Comparison of ENCODE assay signal across 25 cellular contexts in genomic region chr20:4246428-4246827, GRCh38. TPM values are rescaled to one million over a fixed set of nuclear protein-coding genes. Genes with fewer than 3 reads are reported as not detected.
DNase-seq lines count a peak whose midpoint lies in the region; ATAC-seq, FAIRE-seq and TF ChIP-seq lines count a peak whose summit lies in the region.
"Had no signal": no experiment of that assay in that cellular context is flagged by ENCODE, and none has a peak within 500 bp of the region (broad histone marks: within the 10 kb centered on the region; RNA-seq: fewer than 3 reads in every experiment).

No MANE protein-coding gene starts in this region.

- no TSS peak for BruUV-seq in K562 (replicated peaks; lab: Mats Ljungman, UMichigan)

- H3K4me3 Mint-ChIP-seq in neural crest cell = peak overlapping the region; percentile 13
- no peak overlapping the region for H3K4me3 Mint-ChIP-seq in T-helper 17 cell

- peaks cover 36% of the 10 kb centered on the region for H3K4me1 Mint-ChIP-seq in neural crest cell
- peaks cover 10% of the 10 kb centered on the region for H3K4me1 Mint-ChIP-seq in T-helper 17 cell

- no peak for TF ChIP-seq RAD21 in SK-N-SH (IDR thresholded peaks at IDR 0.05; ENCODE audit: low read length)
- TF ChIP-seq RAD21 in K562 (CRISPR knock-in tag; conservative IDR thresholded peaks at IDR 0.05 in 1 of 2, IDR thresholded peaks at IDR 0.05 in 1 of 2) = no peak

- TF ChIP-seq EP300 in SK-N-SH (IDR thresholded peaks at IDR 0.05; ENCODE audit: borderline replicate concordance in 1 of 2, low read depth in 1 of 2, low read length in 1 of 2) = no peak
- TF ChIP-seq EP300 in K562 (IDR thresholded peaks at IDR 0.05; ENCODE audit: low read length) = no peak

- no peaks in the 10 kb centered on the region for H3K9me1 ChIP-seq in K562 (ENCODE audit: control insufficient read depth, insufficient read depth, low read length)

- H4K20me1 ChIP-seq in SK-N-SH (ENCODE audit: insufficient read depth) (no peaks in the 10 kb centered on the region), K562 (replicated peaks; ENCODE audit: control insufficient read depth, insufficient read depth, low read length) (no peaks in the 10 kb centered on the region)

- TF ChIP-seq POLR2A in K562 (conservative IDR thresholded peaks at IDR 0.05) = no peak

- FAIRE-seq in K562 (lab: Jason Lieb, UNC) = no peak
- FAIRE-seq: GM18507 had no signal

- H3K9ac ChIP-seq in SK-N-SH (no peak overlapping the region), K562 (ENCODE audit: insufficient read depth in 1 of 2, low read depth in 2 of 2, low read length in 2 of 2) (no peak overlapping the region)
- H3K9ac ChIP-seq: GM23248 had no signal

- no peaks in the 10 kb centered on the region for H3K36me3 Mint-ChIP-seq in neural crest cell (ENCODE audit: low read depth)
- peaks cover 10% of the 10 kb centered on the region for H3K36me3 Mint-ChIP-seq in T-helper 17 cell (ENCODE audit: low read depth)

- peaks cover 85% of the 10 kb centered on the region for H3K27me3 Mint-ChIP-seq in neural crest cell (ENCODE audit: low read depth)
- peaks cover 87% of the 10 kb centered on the region for H3K27me3 Mint-ChIP-seq in T-helper 17 cell

- CTCF ChIA-PET in SK-N-SH (lab: Yijun Ruan, JAX) = no interaction called here
- CTCF ChIA-PET in K562 (lab: Yijun Ruan, JAX; ENCODE audit: low intra/inter-chr PET ratio) = no interaction called here

- H3K9me3 Mint-ChIP-seq in neural crest cell = no peaks in the 10 kb centered on the region

- H3K36me3 ChIP-seq in SK-N-SH (replicated peaks in 1 of 2; ENCODE audit: control insufficient read depth in 1 of 2, insufficient read depth in 2 of 2, low read length in 1 of 2) = no peaks in the 10 kb centered on the region
- H3K36me3 ChIP-seq in K562 (ENCODE audit: control insufficient read depth, insufficient read depth, low read length) = no peaks in the 10 kb centered on the region
- H3K36me3 ChIP-seq: MG63 had no signal

- H3K79me2 ChIP-seq in SK-N-SH (ENCODE audit: insufficient read depth) (0 out of 2 replicates have a peak, but pooled peaks cover 3% of the 10 kb centered on the region), K562 (ENCODE audit: control insufficient read depth, insufficient read depth, low read length) (no peaks in the 10 kb centered on the region)

- TF ChIP-seq CTCF in SK-N-SH (IDR thresholded peaks at IDR 0.05) (no peak), K562 (IDR thresholded peaks at IDR 0.05 in 2 of 3, conservative IDR thresholded peaks at IDR 0.05 in 1 of 3; ENCODE audit: insufficient read depth in 2 of 3, low read depth in 1 of 3, low read length in 3 of 3) (no peak), neural crest cell (conservative IDR thresholded peaks at IDR 0.05) (no peak)

- in situ Hi-C loops in K562 (cut with MboI) = no loop called here

- H3K9me3 ChIP-seq in SK-N-SH = no peaks in the 10 kb centered on the region
- H3K9me3 ChIP-seq in K562 (replicated peaks; ENCODE audit: control insufficient read depth, insufficient read depth, low read depth, low read length) = no peaks in the 10 kb centered on the region
- no peaks in the 10 kb centered on the region for H3K9me3 ChIP-seq in T-helper 17 cell (ENCODE audit: control insufficient read depth, low read length, poor library complexity, severe bottlenecking)
- H3K9me3 ChIP-seq: MG63 had no signal

- H3K4me3 ChIP-seq in SK-N-SH (ENCODE audit: low read depth in 2 of 2, low read length in 1 of 2) (peak overlapping the region in 1 of 2 experiments; percentile 50; a peak in 1 of 4 replicates), K562 (no peak overlapping the region)
- H3K4me3 ChIP-seq: GM23248, MG63, PC-9 had no signal

- POLR2A ChIA-PET in SK-N-SH (lab: Yijun Ruan, JAX) (no interaction called here), K562 (lab: Yijun Ruan, JAX) (interaction anchor here (0.7 kb wide), 1 partner anchor 431 kb away, joined by 3 read pairs; no protein-coding TSS in a partner anchor)

- H3F3A ChIP-seq in SK-N-SH (replicated peaks; ENCODE audit: insufficient read depth) = no peaks in the 10 kb centered on the region

- H2AFZ ChIP-seq in SK-N-SH (ENCODE audit: low read depth) = no peak overlapping the region
- no peak overlapping the region for H2AFZ ChIP-seq in K562 (ENCODE audit: low read depth, low read length)
- H2AFZ ChIP-seq: GM23248, PC-9 had no signal

- no peak for ATAC-seq in SK-N-SH treated with all-trans-retinoic acid at 6 μM for 48 hours
- 0 out of 3 replicates have a peak, but pooled peaks have one; percentile 31 for ATAC-seq in K562
- ATAC-seq in T-helper 17 cell = no peak

- peak overlapping the region; percentile 66 for H3K4me2 ChIP-seq in SK-N-SH
- H3K4me2 ChIP-seq in K562 (ENCODE audit: insufficient read depth, low read length) = no peak overlapping the region
- H3K4me2 ChIP-seq: PC-9 had no signal

- H3K27ac Mint-ChIP-seq in neural crest cell (ENCODE audit: unreplicated experiment) (no peak overlapping the region), T-helper 17 cell (no peak overlapping the region)
- H3K27ac Mint-ChIP-seq: H9 had no signal

- no peaks in the 10 kb centered on the region for H3K9me2 ChIP-seq in SK-N-SH

- H3K4me1 ChIP-seq in SK-N-SH (ENCODE audit: control insufficient read depth in 1 of 2, insufficient read depth in 2 of 2, low read depth in 1 of 2, low read length in 1 of 2) = peaks cover 0 to 25% of the 10 kb centered on the region in 2 experiments; a peak in 3 of 4 replicates
- H3K4me1 ChIP-seq in K562 (replicated peaks in 1 of 2; ENCODE audit: control insufficient read depth in 2 of 2, insufficient read depth in 2 of 2, low read length in 2 of 2) = peaks cover 11 to 16% of the 10 kb centered on the region in 2 experiments

- DNase-seq in SK-N-SH = no peak
- DNase-seq in K562 (ENCODE audit: extremely low read depth in 1 of 4, low spot score in 3 of 4) = no peak
- DNase-seq in neural crest cell (ENCODE audit: low read depth, low spot score) = no peak
- DNase-seq in activated CD8-positive, alpha-beta memory T cell treated with anti-CD3 and anti-CD28 coated beads, Interleukin-2, amount 50 U/mL, for 48 hours = no peak
- no peak for DNase-seq in T-helper 9 cell
- DNase-seq in T-helper 17 cell = no peak
- DNase-seq: DMS153; GM23248; H9; KG1; MG63; NCI-H1105 treated with DMSO at 0.1 percent for 48 hours; NCI-H146; NCI-H2029; NCI-H446; NCI-H526; NCI-H82; NK-92 treated with Interleukin-12 subunit alpha and Interleukin-12 subunit beta, amount 100 ng/mL, for 24 hours; PC-9; Right ventricle myocardium superior; RPMI8226 had no signal

- H3K27me3 ChIP-seq in SK-N-SH (ENCODE audit: insufficient read depth) (no peaks in the 10 kb centered on the region), K562 (ENCODE audit: control insufficient read depth in 2 of 2, insufficient read depth in 2 of 2, low read length in 2 of 2) (peaks cover 0 to 4% of the 10 kb centered on the region in 2 experiments; a peak in 1 of 5 replicates)
- H3K27me3 ChIP-seq: MG63 had no signal

- intact Hi-C loops in K562 (cut with micrococcal nuclease) = no loop called here

- H3K27ac ChIP-seq in SK-N-SH (ENCODE audit: low read depth in 2 of 2, low read length in 1 of 2) (no peak overlapping the region), K562 (ENCODE audit: extremely low read depth, low read depth, low read length) (no peak overlapping the region)
- H3K27ac ChIP-seq: 22Rv1, GM23248, PC-9 had no signal

- WGBS in SK-N-SH (ENCODE audit: low lambda C conversion rate) = 65% methylated on average over 6 of the region's 6 CpGs
- WGBS in K562 (ENCODE audit: insufficient coverage, low coverage, missing lambda C conversion rate) = 8% methylated on average over 6 of the region's 6 CpGs

TF ChIP-seq in SK-N-SH, 30 proteins besides CTCF, POLR2A, EP300 and RAD21 (continues in another document):
- TF ChIP-seq RCOR1 (IDR thresholded peaks at IDR 0.05; ENCODE audit: low read length) = no peak
- no peak for TF ChIP-seq EZH2phosphoT487 (IDR thresholded peaks at IDR 0.05; ENCODE audit: borderline replicate concordance, low read depth)
- no peak for TF ChIP-seq GABPA (IDR thresholded peaks at IDR 0.05; ENCODE audit: low read depth)
- TF ChIP-seq FOSL2 (IDR thresholded peaks at IDR 0.05; ENCODE audit: borderline replicate concordance, low read depth) = no peak

TF ChIP-seq in SK-N-SH treated with all-trans-retinoic acid at 6 μM for 48 hours, 23 proteins besides CTCF, POLR2A, EP300 and RAD21 (continues in another document):
- TF ChIP-seq PPARA (CRISPR knock-in tag; IDR thresholded peaks at IDR 0.05; ENCODE audit: borderline replicate concordance) (no peak), ESRRG (CRISPR knock-in tag; IDR thresholded peaks at IDR 0.05) (no peak)

TF ChIP-seq in K562, 482 proteins besides CTCF, POLR2A, EP300 and RAD21 (continues in another document):
- TF ChIP-seq ZNF785 (CRISPR knock-in tag; IDR thresholded peaks at IDR 0.05) (no peak), ZNF347 (CRISPR knock-in tag; IDR thresholded peaks at IDR 0.05; ENCODE audit: low read depth) (no peak), ZNF133 (CRISPR knock-in tag; IDR thresholded peaks at IDR 0.05) (no peak), TCFL5 (CRISPR knock-in tag; conservative IDR thresholded peaks at IDR 0.05) (no peak), NFXL1 (CRISPR knock-in tag; IDR thresholded peaks at IDR 0.05) (no peak), ZNF316 (IDR thresholded peaks at IDR 0.05) (no peak), ZNF668 (CRISPR knock-in tag; IDR thresholded peaks at IDR 0.05) (no peak)

RNA-seq across cellular contexts. Expression of gene ADRA1D, which starts 2.7 kb away (rescaled TPM):
- polyA plus RNA-seq in SK-N-SH (2012; rRNA removed) (1.0 and 1.5 TPM in 2 replicates), K562 (2011; rRNA removed) (0.03 and 0.06 TPM in 2 replicates), K562 (2014; fragmentation: Illumina TruSeq; extraction: Trizol) (0.12 and 0.19 TPM in 2 replicates), K562 (2014; fragmentation: Nextera tagmentation; extraction: Ambion mirVana) (under 1 TPM in 1 of 2 experiments, not detected in 1; 0.01 TPM), K562 (2014; rRNA removed) (0.53 TPM in 1 of 2 replicates, not detected in the other)
- polyA plus RNA-seq in SK-N-SH (2012; cell fraction: cytosol; rRNA removed) = 0.26 and 0.85 TPM in 2 replicates
- 1.2 and 1.3 TPM in 2 replicates for polyA plus RNA-seq in SK-N-SH (2012; cell fraction: nucleus; rRNA removed)
- total RNA-seq in K562 (2011; cell fraction: chromatin; rRNA removed; ENCODE audit: low replicate concordance) = 0.21 TPM in 1 of 2 replicates, not detected in the other
- total RNA-seq in K562 (2011; cell fraction: nucleolus; rRNA removed) = 0.13 and 0.17 TPM in 2 replicates
- 0.15 TPM in 1 of 2 replicates, not detected in the other for total RNA-seq in K562 (2011; cell fraction: nucleoplasm; rRNA removed)
- total RNA-seq in K562 (2014; rRNA removed) (0.14 and 0.57 TPM in 2 replicates), K562 (2014; rRNA removed; fragmentation: Illumina TruSeq; extraction: Trizol) (0.10 TPM in 1 of 2 replicates, not detected in the other), K562 (2015; rRNA removed; fragmentation: Illumina TruSeq; extraction: Trizol) (not detected in 2 replicates), K562 (2021) (0.27 and 0.33 TPM in 2 replicates), neural crest cell (0.54 and 0.66 TPM in 2 replicates), T-helper 17 cell (not detected)
- 0.04 and 0.58 TPM in 2 replicates for polyA plus RNA-seq in K562 (2011; cell fraction: cytosol; rRNA removed)
- polyA plus RNA-seq in K562 (2011; cell fraction: nucleus; rRNA removed) = 0.06 and 0.11 TPM in 2 replicates
- 0.17 and 0.66 TPM in 2 replicates for polyA plus RNA-seq in K562 (2012)
- 0.09 TPM in 1 of 2 replicates, not detected in the other for polyA minus RNA-seq in K562 (2011; rRNA and poly(A)+ RNA removed)
- 1.9 TPM in 1 of 2 replicates, not detected in the other for polyA minus RNA-seq in K562 (2011; cell fraction: cytosol; rRNA and poly(A)+ RNA removed)
- 0.11 and 0.40 TPM in 2 replicates for polyA minus RNA-seq in K562 (2011; cell fraction: nucleus; rRNA and poly(A)+ RNA removed)
- total RNA-seq: PC-9, SK-MEL-5 had no signal
